ENCODE assay signal across 8 cellular contexts in the genomic region with DNA sequence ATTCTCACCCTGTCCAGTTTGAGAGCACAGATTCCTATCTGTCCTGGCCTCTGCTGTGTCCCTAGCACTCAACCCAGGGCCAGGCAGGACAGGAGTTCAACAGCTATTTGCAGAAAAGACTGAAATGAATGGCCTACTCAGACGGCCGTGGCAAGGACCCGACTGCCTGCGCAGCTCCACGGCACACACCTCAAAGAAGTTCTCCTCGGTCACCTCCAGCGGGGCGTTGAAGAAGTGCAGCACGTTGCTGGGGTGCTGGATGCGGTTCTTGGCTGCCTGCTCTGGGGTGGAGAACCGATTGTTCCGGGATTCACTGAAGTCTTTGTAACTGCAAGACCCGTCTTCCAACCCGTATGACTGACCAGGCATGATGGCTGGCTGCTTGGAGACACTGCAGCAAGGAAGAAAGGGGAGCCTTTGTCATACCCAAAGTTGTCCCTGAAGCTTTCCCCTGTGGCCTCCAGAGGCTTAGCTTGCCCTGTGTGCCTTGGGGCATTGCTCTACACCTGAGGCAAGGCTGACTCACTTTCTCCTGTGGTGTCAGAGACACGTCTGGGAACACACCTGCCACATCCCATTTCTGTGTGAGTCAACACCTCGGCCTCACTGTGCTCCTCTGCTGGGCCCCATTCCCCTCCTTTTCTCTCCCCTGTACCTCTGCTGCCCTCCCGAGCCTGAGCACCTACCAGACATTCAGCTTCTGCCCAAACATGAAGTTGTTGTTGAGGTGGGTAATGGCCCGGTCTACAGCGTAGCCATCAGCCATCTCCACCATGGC. TPM values are rescaled to one million over a fixed set of nuclear protein-coding genes. Genes with fewer than 3 reads are reported as not detected.
DNase-seq lines count a peak whose midpoint lies in the region; ATAC-seq and TF ChIP-seq lines count a peak whose summit lies in the region.

No MANE protein-coding gene starts in this region.

- H3K36me3 Mint-ChIP-seq in activated naive CD4-positive, alpha-beta T cell treated with anti-CD3 and anti-CD28 coated beads, Interleukin-2, amount 50 U/mL, for 72 hours = peaks cover 46 to 52% of the 10 kb centered on the region in 2 donors

- H3K27me3 Mint-ChIP-seq in stimulated activated naive CD8-positive, alpha-beta T cell treated with anti-CD3 and anti-CD28 coated beads, Interleukin-15, amount 100 ng/mL, for 72 hours = no peaks in the 10 kb centered on the region

- H3K4me1 ChIP-seq in mucosa of descending colon (ENCODE audit: low read depth) = peaks cover 5% of the 10 kb centered on the region

- peaks cover 51% of the 10 kb centered on the region for H3K4me1 Mint-ChIP-seq in stimulated activated naive CD8-positive, alpha-beta T cell treated with anti-CD3 and anti-CD28 coated beads, Interleukin-15, amount 100 ng/mL, for 72 hours

- H3K27ac ChIP-seq in caudate nucleus (ENCODE audit: low read depth, low read length) = no peak overlapping the region

- TF ChIP-seq CTCF in mucosa of descending colon (IDR thresholded peaks at IDR 0.05) (no peak), GM10266 (IDR thresholded peaks at IDR 0.05; ENCODE audit: control insufficient read depth, insufficient read depth, low read depth, missing control alignments) (no peak)

- peak overlapping the region in 1 of 2 donors; percentile 32 for H3K4me3 Mint-ChIP-seq in stimulated activated naive CD8-positive, alpha-beta T cell treated with anti-CD3 and anti-CD28 coated beads, Interleukin-15, amount 100 ng/mL, for 72 hours

- H3K36me3 ChIP-seq in mucosa of descending colon (ENCODE audit: low read depth) = peaks cover 40% of the 10 kb centered on the region

- no peaks in the 10 kb centered on the region for H3K9me3 ChIP-seq in mucosa of descending colon

- intact Hi-C loops in mucosa of descending colon (cut with DNase I, micrococcal nuclease) = no loop called here

- peak; percentile 75 to 89 for ATAC-seq in activated naive CD4-positive, alpha-beta T cell treated with anti-CD3 and anti-CD28 coated beads, Interleukin-2, amount 50 U/mL, for 72 hours
- ATAC-seq in mucosa of descending colon = peak; percentile 2
- peak; percentile 79 for ATAC-seq in stimulated activated naive CD8-positive, alpha-beta T cell treated with anti-CD3 and anti-CD28 coated beads, Interleukin-15, amount 100 ng/mL, for 72 hours
- no peak for ATAC-seq in GM19328 (IDR thresholded peaks at IDR 0.05; ENCODE audit: unreplicated experiment)

- peak overlapping the region; percentile 83 to 95 for H3K27ac Mint-ChIP-seq in activated naive CD4-positive, alpha-beta T cell treated with anti-CD3 and anti-CD28 coated beads, Interleukin-2, amount 50 U/mL, for 72 hours
- H3K27ac Mint-ChIP-seq in stimulated activated naive CD8-positive, alpha-beta T cell treated with anti-CD3 and anti-CD28 coated beads, Interleukin-15, amount 100 ng/mL, for 72 hours = peak overlapping the region; percentile 85 to 89

- no peaks in the 10 kb centered on the region for H3K9me3 Mint-ChIP-seq in activated naive CD4-positive, alpha-beta T cell treated with anti-CD3 and anti-CD28 coated beads, Interleukin-2, amount 50 U/mL, for 72 hours
- no peaks in the 10 kb centered on the region for H3K9me3 Mint-ChIP-seq in stimulated activated naive CD8-positive, alpha-beta T cell treated with anti-CD3 and anti-CD28 coated beads, Interleukin-15, amount 100 ng/mL, for 72 hours

- H3K4me3 ChIP-seq in mucosa of descending colon = no peak overlapping the region

- DNase-seq in activated CD4-positive, alpha-beta T cell treated with anti-CD3 and anti-CD28 coated beads for 1 hour = peak; percentile 52
- DNase-seq in activated CD4-positive, alpha-beta T cell treated with anti-CD3 and anti-CD28 coated beads, Interleukin-2, amount 50 U/mL, for 1 hour = no peak
- peak; percentile 55 to 79 for DNase-seq in activated naive CD4-positive, alpha-beta T cell treated with anti-CD3 and anti-CD28 coated beads, Interleukin-2, amount 50 U/mL, for 72 hours (ENCODE audit: low spot score in 2 of 2)
- DNase-seq in mucosa of descending colon = no peak
- DNase-seq in stimulated activated naive CD8-positive, alpha-beta T cell treated with anti-CD3 and anti-CD28 coated beads, Interleukin-15, amount 100 ng/mL, for 72 hours = peak in 1 of 2 donors; percentile 68
- DNase-seq in caudate nucleus (lab: John Stamatoyannopoulos, UW) = no peak
- no peak for DNase-seq in GM10266 (ENCODE audit: extremely low spot score)

RNA-seq across cellular contexts. Expression of gene ECH1, which starts 6.8 kb away (rescaled TPM):
- 100 to 1,000 TPM; 129 to 170 TPM for total RNA-seq in activated naive CD4-positive, alpha-beta T cell treated with anti-CD3 and anti-CD28 coated beads, Interleukin-2, amount 50 U/mL, for 72 hours
- 100 to 1,000 TPM; 275 to 315 (median 290) TPM for total RNA-seq in mucosa of descending colon

RNA-seq across cellular contexts. Expression of gene HNRNPL, which starts 11.4 kb away (rescaled TPM):
- total RNA-seq in activated naive CD4-positive, alpha-beta T cell treated with anti-CD3 and anti-CD28 coated beads, Interleukin-2, amount 50 U/mL, for 72 hours = 100 to 1,000 TPM; 658 to 720 TPM
- 100 to 1,000 TPM; 267 to 317 (median 292) TPM for total RNA-seq in mucosa of descending colon

RNA-seq across cellular contexts. Expression of gene LGALS4, which starts 25.7 kb away (rescaled TPM):
- total RNA-seq in activated naive CD4-positive, alpha-beta T cell treated with anti-CD3 and anti-CD28 coated beads, Interleukin-2, amount 50 U/mL, for 72 hours = under 1 TPM; 0.59 to 0.66 TPM
- 1,000 to 10,000 TPM; 2,367 to 7,005 (median 6,199) TPM for total RNA-seq in mucosa of descending colon

RNA-seq across cellular contexts. Expression of gene RINL, which starts 39.7 kb away (rescaled TPM):
- 100 to 1,000 TPM; 105 to 137 TPM for total RNA-seq in activated naive CD4-positive, alpha-beta T cell treated with anti-CD3 and anti-CD28 coated beads, Interleukin-2, amount 50 U/mL, for 72 hours
- 1 to 10 TPM; 3.8 to 5.4 (median 5.2) TPM for total RNA-seq in mucosa of descending colon

RNA-seq across cellular contexts. Expression of gene LGALS7B, which starts 49.4 kb away (rescaled TPM):
- not detected for total RNA-seq in activated naive CD4-positive, alpha-beta T cell treated with anti-CD3 and anti-CD28 coated beads, Interleukin-2, amount 50 U/mL, for 72 hours
- total RNA-seq in mucosa of descending colon = not detected

Comparison
In these comparisons a context has a peak if more than half of its experiments do, and no peak if none do; other contexts are left out.
1. DNase-seq: peak in activated CD4-positive, alpha-beta T cell treated with anti-CD3 and anti-CD28 coated beads for 1 hour (single experiment) and activated naive CD4-positive, alpha-beta T cell treated with anti-CD3 and anti-CD28 coated beads, Interleukin-2, amount 50 U/mL, for 72 hours (2 of 2); none in activated CD4-positive, alpha-beta T cell treated with anti-CD3 and anti-CD28 coated beads, Interleukin-2, amount 50 U/mL, for 1 hour (single experiment), mucosa of descending colon (0 of 3), caudate nucleus (0 of 61) and GM10266 (single experiment).
2. RNA of gene LGALS4, which starts 25.7 kb away (total RNA-seq): 2,367 to 7,005 TPM in mucosa of descending colon; 0.59 to 0.66 TPM in activated naive CD4-positive, alpha-beta T cell treated with anti-CD3 and anti-CD28 coated beads, Interleukin-2, amount 50 U/mL, for 72 hours; every median in the first group is over 1,000 times any median in the second.